10 cellular contexts compared by ENCODE assay signal in genomic region chr1:39585933-39586332, GRCh38. TPM values are rescaled to one million over a fixed set of nuclear protein-coding genes. Genes with fewer than 3 reads are reported as not detected.
"Had no signal": no experiment of that assay in that cellular context is flagged by ENCODE, and none has a peak within 500 bp of the region (broad histone marks: within the 10 kb centered on the region; RNA-seq: fewer than 3 reads in every experiment).

No MANE protein-coding gene starts in this region.

- H3K27ac Mint-ChIP-seq: GM23338, H9, HFFc6 had no signal

- H3K4me3 ChIP-seq: GM23338 had no signal

- ATAC-seq: GM23338, HepG2 had no signal

- DNase-seq: H9, HCEC 1CT, HFFc6, IMR-90, KBM-7 had no signal

- H3K27ac ChIP-seq: HL-60, KMS-11 had no signal

- H3K9ac ChIP-seq: KMS-11 had no signal

- H2AFZ ChIP-seq: GM23338 had no signal

- H3K4me2 ChIP-seq: GM23338, KMS-11 had no signal

- H3K9me3 Mint-ChIP-seq: GM23338, H9, HFFc6 had no signal

- H3K4me3 Mint-ChIP-seq: GM23338, H9, HFFc6 had no signal

RNA-seq across cellular contexts. Expression of gene HEYL, which starts 53.5 kb away (rescaled TPM):
- total RNA-seq: HFFc6, HT1080, IMR-90 had no signal
